ENCODE assay signal across 8 cellular contexts in the genomic region with DNA sequence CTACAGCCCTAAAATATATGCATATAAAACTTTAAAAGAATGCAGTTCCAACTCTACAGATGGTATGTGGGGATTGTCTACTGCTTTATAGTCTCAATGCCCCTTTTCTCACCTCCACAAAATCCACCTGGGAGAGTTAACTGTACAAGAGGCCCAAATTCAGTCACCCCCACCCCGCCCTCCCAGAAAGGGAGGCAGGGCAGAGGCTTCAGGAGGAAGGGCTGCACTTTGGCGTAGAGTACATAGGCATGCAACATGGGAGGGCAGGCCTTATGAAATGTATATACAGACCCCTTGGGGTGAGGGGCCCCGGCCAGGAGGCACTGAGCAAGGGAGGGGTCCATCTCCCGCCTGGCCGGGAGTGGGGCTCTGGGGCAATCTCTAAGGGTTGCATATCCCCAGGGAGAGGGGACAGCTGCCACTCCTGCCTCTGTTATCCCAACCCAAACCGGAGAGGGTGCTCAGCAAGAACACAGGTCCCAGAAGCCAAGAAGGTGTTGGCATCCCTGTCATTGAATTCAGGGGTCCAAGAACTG. TPM values are rescaled to one million over a fixed set of nuclear protein-coding genes. Genes with fewer than 3 reads are reported as not detected.
A peak's percentile ranks its signal among the peaks of the same experiment; 100 is the strongest.
DNase-seq lines count a peak whose midpoint lies in the region.

No MANE protein-coding gene starts in this region.

- peaks cover 9 to 43% (median 29%) of the 10 kb centered on the region in 5 donors for H3K4me1 ChIP-seq in subcutaneous abdominal adipose tissue (ENCODE audit: control insufficient read depth in 5 of 5, insufficient read depth in 5 of 5, low read length in 5 of 5)

- H3K27me3 ChIP-seq in subcutaneous abdominal adipose tissue (ENCODE audit: control insufficient read depth in 5 of 5, insufficient read depth in 4 of 5, low read length in 5 of 5): no peaks in the 10 kb centered on the region

- CTCF ChIA-PET in activated CD4-positive, alpha-beta T cell treated with anti-CD3 and anti-CD28 coated beads, Interleukin-2, amount 10 ng/mL, durations not matched to agents 7 days and 5 days (lab: Charles Lee): interaction anchor here (2.1 kb wide), 2 partner anchors 10 to 11 kb away, joined by 9 to 11 read pairs; a partner anchor contains a TSS

- no peak for DNase-seq in activated CD4-positive, alpha-beta T cell treated with anti-CD3 and anti-CD28 coated beads, Interleukin-2, amount 10 ng/mL, durations not matched to agents 7 days and 5 days
- DNase-seq in activated CD4-positive, alpha-beta T cell treated with anti-CD3 and anti-CD28 coated beads for 1 hour: no peak
- no peak for DNase-seq in activated T-helper 1 cell treated with anti-CD3 and anti-CD28 coated beads, Interleukin-12 subunit alpha, Interleukin-12 subunit beta, Interleukin-2, Interleukin-4 antibody, amounts not matched to agents 30 ng/mL and 10 ng/mL and 1 ng/mL, durations not matched to agents 14 hours and 24 hours and 36 hours (ENCODE audit: low spot score)
- DNase-seq in immature natural killer cell: no peak
- DNase-seq in epidermal melanocyte (ENCODE audit: insufficient read length, low spot score): no peak
- no peak for DNase-seq in stimulated activated CD4-positive, alpha-beta T cell treated with anti-CD3 and anti-CD28 coated beads, Interleukin-12 subunit alpha, Interleukin-12 subunit beta, amount 100 ng/mL, for 4 hours
- no peak for DNase-seq in Kasumi-1 (lab: John Stamatoyannopoulos, UW)

- POLR2A ChIA-PET in activated CD4-positive, alpha-beta T cell treated with anti-CD3 and anti-CD28 coated beads, Interleukin-2, amount 10 ng/mL, durations not matched to agents 7 days and 5 days (lab: Charles Lee): no interaction called here

- H3K9me3 ChIP-seq in subcutaneous abdominal adipose tissue (ENCODE audit: control insufficient read depth in 5 of 5, low read length in 5 of 5): no peaks in the 10 kb centered on the region

- peak overlapping the region; percentile 85 for H3K4me3 Mint-ChIP-seq in activated CD4-positive, alpha-beta T cell treated with anti-CD3 and anti-CD28 coated beads, Interleukin-2, amount 10 ng/mL, durations not matched to agents 7 days and 5 days
- peak overlapping the region; percentile 90 for H3K4me3 Mint-ChIP-seq in activated T-helper 1 cell treated with anti-CD3 and anti-CD28 coated beads, Interleukin-12 subunit alpha, Interleukin-12 subunit beta, Interleukin-2, Interleukin-4 antibody, amounts not matched to agents 30 ng/mL and 10 ng/mL and 1 ng/mL, durations not matched to agents 14 hours and 24 hours and 36 hours
- peak overlapping the region; percentile 85 to 90 (median 89) for H3K4me3 Mint-ChIP-seq in immature natural killer cell

- intact Hi-C loops in activated T-helper 1 cell treated with anti-CD3 and anti-CD28 coated beads, Interleukin-12 subunit alpha, Interleukin-12 subunit beta, Interleukin-2, Interleukin-4 antibody, amounts not matched to agents 30 ng/mL and 10 ng/mL and 1 ng/mL, durations not matched to agents 14 hours and 24 hours and 36 hours (cut with micrococcal nuclease): loop anchor here (1.0 kb wide), 3 partner anchors 36 to 98 kb away; no protein-coding TSS in a partner anchor

- H3K9me3 Mint-ChIP-seq in activated CD4-positive, alpha-beta T cell treated with anti-CD3 and anti-CD28 coated beads, Interleukin-2, amount 10 ng/mL, durations not matched to agents 7 days and 5 days: no peaks in the 10 kb centered on the region
- H3K9me3 Mint-ChIP-seq in activated T-helper 1 cell treated with anti-CD3 and anti-CD28 coated beads, Interleukin-12 subunit alpha, Interleukin-12 subunit beta, Interleukin-2, Interleukin-4 antibody, amounts not matched to agents 30 ng/mL and 10 ng/mL and 1 ng/mL, durations not matched to agents 14 hours and 24 hours and 36 hours: no peaks in the 10 kb centered on the region
- H3K9me3 Mint-ChIP-seq in immature natural killer cell: no peaks in the 10 kb centered on the region

- H3K4me3 ChIP-seq in subcutaneous abdominal adipose tissue (ENCODE audit: low read depth in 1 of 5, low read length in 5 of 5): peak overlapping the region in 2 of 5 donors; percentile 80 to 91

- H3K27ac Mint-ChIP-seq in activated CD4-positive, alpha-beta T cell treated with anti-CD3 and anti-CD28 coated beads, Interleukin-2, amount 10 ng/mL, durations not matched to agents 7 days and 5 days: peak overlapping the region; percentile 91
- peak overlapping the region; percentile 89 for H3K27ac Mint-ChIP-seq in activated T-helper 1 cell treated with anti-CD3 and anti-CD28 coated beads, Interleukin-12 subunit alpha, Interleukin-12 subunit beta, Interleukin-2, Interleukin-4 antibody, amounts not matched to agents 30 ng/mL and 10 ng/mL and 1 ng/mL, durations not matched to agents 14 hours and 24 hours and 36 hours
- H3K27ac Mint-ChIP-seq in immature natural killer cell: peak overlapping the region; percentile 91 to 95 (median 93)

- peaks cover 43% of the 10 kb centered on the region for H3K36me3 Mint-ChIP-seq in activated CD4-positive, alpha-beta T cell treated with anti-CD3 and anti-CD28 coated beads, Interleukin-2, amount 10 ng/mL, durations not matched to agents 7 days and 5 days (ENCODE audit: low read depth)
- peaks cover 47% of the 10 kb centered on the region for H3K36me3 Mint-ChIP-seq in activated T-helper 1 cell treated with anti-CD3 and anti-CD28 coated beads, Interleukin-12 subunit alpha, Interleukin-12 subunit beta, Interleukin-2, Interleukin-4 antibody, amounts not matched to agents 30 ng/mL and 10 ng/mL and 1 ng/mL, durations not matched to agents 14 hours and 24 hours and 36 hours (ENCODE audit: low read depth)
- peaks cover 0 to 11% (median 10%) of the 10 kb centered on the region in 3 donors for H3K36me3 Mint-ChIP-seq in immature natural killer cell

- H3K27me3 Mint-ChIP-seq in activated CD4-positive, alpha-beta T cell treated with anti-CD3 and anti-CD28 coated beads, Interleukin-2, amount 10 ng/mL, durations not matched to agents 7 days and 5 days: no peaks in the 10 kb centered on the region
- no peaks in the 10 kb centered on the region for H3K27me3 Mint-ChIP-seq in activated T-helper 1 cell treated with anti-CD3 and anti-CD28 coated beads, Interleukin-12 subunit alpha, Interleukin-12 subunit beta, Interleukin-2, Interleukin-4 antibody, amounts not matched to agents 30 ng/mL and 10 ng/mL and 1 ng/mL, durations not matched to agents 14 hours and 24 hours and 36 hours (ENCODE audit: insufficient read depth)
- peaks cover 0 to 2% (median 2%) of the 10 kb centered on the region in 3 donors for H3K27me3 Mint-ChIP-seq in immature natural killer cell (ENCODE audit: low read depth in 3 of 3)

- H3K36me3 ChIP-seq in subcutaneous abdominal adipose tissue (ENCODE audit: control insufficient read depth in 5 of 5, insufficient read depth in 5 of 5, low read length in 5 of 5): peaks cover 0 to 69% (median 62%) of the 10 kb centered on the region in 5 donors

- H3K4me1 Mint-ChIP-seq in activated CD4-positive, alpha-beta T cell treated with anti-CD3 and anti-CD28 coated beads, Interleukin-2, amount 10 ng/mL, durations not matched to agents 7 days and 5 days: peaks cover 51% of the 10 kb centered on the region
- peaks cover 42% of the 10 kb centered on the region for H3K4me1 Mint-ChIP-seq in activated T-helper 1 cell treated with anti-CD3 and anti-CD28 coated beads, Interleukin-12 subunit alpha, Interleukin-12 subunit beta, Interleukin-2, Interleukin-4 antibody, amounts not matched to agents 30 ng/mL and 10 ng/mL and 1 ng/mL, durations not matched to agents 14 hours and 24 hours and 36 hours (ENCODE audit: low read depth)
- peaks cover 22 to 32% of the 10 kb centered on the region in 2 donors for H3K4me1 Mint-ChIP-seq in immature natural killer cell

- H3K9ac ChIP-seq in subcutaneous abdominal adipose tissue (ENCODE audit: low read length in 5 of 5): peak overlapping the region in 4 of 5 donors; percentile 47 to 89 (median 84)

- H3K27ac ChIP-seq in subcutaneous abdominal adipose tissue (ENCODE audit: low read depth, low read length): peak overlapping the region; percentile 95

RNA-seq across cellular contexts. Expression of a gene that starts 1.3 kb away (rescaled TPM):
- total RNA-seq in activated CD4-positive, alpha-beta T cell treated with anti-CD3 and anti-CD28 coated beads, Interleukin-2, amount 10 ng/mL, durations not matched to agents 7 days and 5 days: 10 to 100 TPM; 50.0 to 50.2 TPM
- 34.7 and 35.0 TPM in 2 replicates for total RNA-seq in activated T-helper 1 cell treated with anti-CD3 and anti-CD28 coated beads, Interleukin-12 subunit alpha, Interleukin-12 subunit beta, Interleukin-2, Interleukin-4 antibody, amounts not matched to agents 30 ng/mL and 10 ng/mL and 1 ng/mL, durations not matched to agents 14 hours and 24 hours and 36 hours
- polyA plus RNA-seq in immature natural killer cell: 10 to 100 TPM; 15.0 to 39.1 (median 15.4) TPM

RNA-seq across cellular contexts. Expression of a gene that starts 7.0 kb away (rescaled TPM):
- 10 to 100 TPM; 74.6 to 92.0 TPM for total RNA-seq in activated CD4-positive, alpha-beta T cell treated with anti-CD3 and anti-CD28 coated beads, Interleukin-2, amount 10 ng/mL, durations not matched to agents 7 days and 5 days
- total RNA-seq in activated T-helper 1 cell treated with anti-CD3 and anti-CD28 coated beads, Interleukin-12 subunit alpha, Interleukin-12 subunit beta, Interleukin-2, Interleukin-4 antibody, amounts not matched to agents 30 ng/mL and 10 ng/mL and 1 ng/mL, durations not matched to agents 14 hours and 24 hours and 36 hours: 25.1 and 27.9 TPM in 2 replicates
- 100 to 1,000 TPM in 1 of 3 donors, 10 to 100 TPM in 2; 45.1 to 117 (median 94.6) TPM for polyA plus RNA-seq in immature natural killer cell

RNA-seq across cellular contexts. Expression of a gene that starts 7.7 kb away (rescaled TPM):
- total RNA-seq in activated CD4-positive, alpha-beta T cell treated with anti-CD3 and anti-CD28 coated beads, Interleukin-2, amount 10 ng/mL, durations not matched to agents 7 days and 5 days: 100 to 1,000 TPM in 1 of 2 experiments, 10 to 100 TPM in 1; 75.1 to 104 TPM
- total RNA-seq in activated T-helper 1 cell treated with anti-CD3 and anti-CD28 coated beads, Interleukin-12 subunit alpha, Interleukin-12 subunit beta, Interleukin-2, Interleukin-4 antibody, amounts not matched to agents 30 ng/mL and 10 ng/mL and 1 ng/mL, durations not matched to agents 14 hours and 24 hours and 36 hours: 61.4 and 62.3 TPM in 2 replicates
- 10 to 100 TPM; 32.3 to 49.4 (median 42.5) TPM for polyA plus RNA-seq in immature natural killer cell

RNA-seq across cellular contexts. Expression of a gene that starts 11.6 kb away (rescaled TPM):
- total RNA-seq in activated CD4-positive, alpha-beta T cell treated with anti-CD3 and anti-CD28 coated beads, Interleukin-2, amount 10 ng/mL, durations not matched to agents 7 days and 5 days: 100 to 1,000 TPM; 147 to 157 TPM
- total RNA-seq in activated T-helper 1 cell treated with anti-CD3 and anti-CD28 coated beads, Interleukin-12 subunit alpha, Interleukin-12 subunit beta, Interleukin-2, Interleukin-4 antibody, amounts not matched to agents 30 ng/mL and 10 ng/mL and 1 ng/mL, durations not matched to agents 14 hours and 24 hours and 36 hours: 151 and 158 TPM in 2 replicates
- 10 to 100 TPM; 59.5 to 82.7 (median 67.5) TPM for polyA plus RNA-seq in immature natural killer cell

RNA-seq across cellular contexts. Expression of a gene that starts 20.3 kb away (rescaled TPM):
- 10 to 100 TPM; 41.2 to 41.3 TPM for total RNA-seq in activated CD4-positive, alpha-beta T cell treated with anti-CD3 and anti-CD28 coated beads, Interleukin-2, amount 10 ng/mL, durations not matched to agents 7 days and 5 days
- 69.2 and 74.3 TPM in 2 replicates for total RNA-seq in activated T-helper 1 cell treated with anti-CD3 and anti-CD28 coated beads, Interleukin-12 subunit alpha, Interleukin-12 subunit beta, Interleukin-2, Interleukin-4 antibody, amounts not matched to agents 30 ng/mL and 10 ng/mL and 1 ng/mL, durations not matched to agents 14 hours and 24 hours and 36 hours
- polyA plus RNA-seq in immature natural killer cell: 10 to 100 TPM; 40.9 to 99.7 (median 41.7) TPM
